ENCODE assay signal across 10 cellular contexts in genomic region chr18:35618703-35619102, GRCh38. TPM values are rescaled to one million over a fixed set of nuclear protein-coding genes. Genes with fewer than 3 reads are reported as not detected.
DNase-seq lines count a peak whose midpoint lies in the region; ATAC-seq and TF ChIP-seq lines count a peak whose summit lies in the region.
"Had no signal": no experiment of that assay in that cellular context is flagged by ENCODE, and none has a peak within 500 bp of the region (broad histone marks: within the 10 kb centered on the region; RNA-seq: fewer than 3 reads in every experiment).

No MANE protein-coding gene starts in this region.

- H2BK20ac ChIP-seq in IMR-90 (ENCODE audit: low read depth, low read length), result no peak overlapping the region

- dilution Hi-C loops in IMR-90 (cut with HindIII; ENCODE audit: low sequenced_read_pairs, unreplicated experiment), result no loop called here

- peaks cover 6% of the 10 kb centered on the region for H3F3A ChIP-seq in smooth muscle cell (ENCODE audit: low read depth)

- H3K9me3 ChIP-seq in IMR-90 (ENCODE audit: control insufficient read depth, insufficient read depth, low read length) (no peaks in the 10 kb centered on the region), hepatocyte (ENCODE audit: low read depth) (no peaks in the 10 kb centered on the region), smooth muscle cell (replicated peaks; ENCODE audit: low read depth) (no peaks in the 10 kb centered on the region), tibial nerve (no peaks in the 10 kb centered on the region)

- H4K91ac ChIP-seq in IMR-90 (ENCODE audit: insufficient read depth, low read depth, low read length), result no peak overlapping the region

- CTCF ChIA-PET in IMR-90 (lab: Yijun Ruan, JAX), result interaction anchor here (1.0 kb wide), 1 partner anchor 17 kb away, joined by 3 read pairs; no protein-coding TSS in a partner anchor

- H3K36me3 ChIP-seq in IMR-90 (ENCODE audit: control insufficient read depth, insufficient read depth, low read length) (no peaks in the 10 kb centered on the region), hepatocyte (replicated peaks; ENCODE audit: insufficient read depth, low read depth) (no peaks in the 10 kb centered on the region), smooth muscle cell (ENCODE audit: low read depth) (no peaks in the 10 kb centered on the region), tibial nerve (no peaks in the 10 kb centered on the region)

- H4K20me1 ChIP-seq in IMR-90 (ENCODE audit: insufficient read depth, low read length), result peaks cover 13% of the 10 kb centered on the region; the same call in 1 of the 2 replicates
- H4K20me1 ChIP-seq in hepatocyte (ENCODE audit: insufficient read depth, poor library complexity, severe bottlenecking), result peaks cover 31% of the 10 kb centered on the region
- peaks cover 2% of the 10 kb centered on the region for H4K20me1 ChIP-seq in smooth muscle cell (ENCODE audit: low read depth)

- intact Hi-C loops in IMR-90 (cut with micrococcal nuclease), result loop anchor here (5.0 kb wide), 1 partner anchor 36 kb away; the partner anchor contains the start of gene GALNT1

- H2BK15ac ChIP-seq in IMR-90 (ENCODE audit: low read depth, low read length), result no peak overlapping the region

- TF ChIP-seq CTCF in IMR-90 (conservative IDR thresholded peaks at IDR 0.05; ENCODE audit: low read depth, low read length), result no peak
- TF ChIP-seq CTCF in WI38 (IDR thresholded peaks at IDR 0.05; ENCODE audit: low read depth, low read length), result no peak
- no peak for TF ChIP-seq CTCF in hepatocyte (IDR thresholded peaks at IDR 0.05; ENCODE audit: poor library complexity)
- TF ChIP-seq CTCF in smooth muscle cell (IDR thresholded peaks at IDR 0.05; ENCODE audit: borderline replicate concordance, insufficient read depth, poor library complexity, severe bottlenecking), result no peak
- no peak for TF ChIP-seq CTCF in tibial nerve (IDR thresholded peaks at IDR 0.05)

- TF ChIP-seq POLR2A in IMR-90 (IDR thresholded peaks at IDR 0.05; ENCODE audit: low read depth, low read length) (no peak), tibial nerve (IDR thresholded peaks at IDR 0.05) (no peak)

- H3K79me1 ChIP-seq in IMR-90 (ENCODE audit: low read depth in 1 of 2, low read length in 2 of 2), result peaks cover 0 to 32% of the 10 kb centered on the region in 2 experiments; a peak in 3 of 4 replicates

- peak; percentile 73 for ATAC-seq in IMR-90 (ENCODE audit: low read depth)
- ATAC-seq in GM21825 (IDR thresholded peaks at IDR 0.05; ENCODE audit: unreplicated experiment), result no peak
- no peak for ATAC-seq in HG03108 (IDR thresholded peaks at IDR 0.05; ENCODE audit: unreplicated experiment)

- no peaks in the 10 kb centered on the region for H3K9me2 ChIP-seq in hepatocyte (replicated peaks; ENCODE audit: insufficient read depth)

- H3K4me2 ChIP-seq in IMR-90 (ENCODE audit: low read depth, low read length), result peak overlapping the region; percentile 84; the same call in 1 of the 2 replicates
- peak overlapping the region; percentile 15 for H3K4me2 ChIP-seq in hepatocyte
- H3K4me2 ChIP-seq in smooth muscle cell, result peak overlapping the region; percentile 83

- H3K23ac ChIP-seq in IMR-90 (ENCODE audit: low read depth, low read length), result no peak overlapping the region

- no peak overlapping the region for H3K14ac ChIP-seq in IMR-90 (replicated peaks; ENCODE audit: low read depth, low read length)

- peak; percentile 46 for DNase-seq in IMR-90
- no peak for DNase-seq in hepatocyte (ENCODE audit: low spot score)
- DNase-seq in smooth muscle cell (lab: John Stamatoyannopoulos, UW; ENCODE audit: unreplicated experiment), result no peak
- DNase-seq in tibial nerve (ENCODE audit: low spot score in 2 of 2), result no peak
- DNase-seq: activated CD8-positive, alpha-beta memory T cell treated with anti-CD3 and anti-CD28 coated beads for 24 hours; activated gamma-delta T cell; CD4-positive, alpha-beta memory T cell had no signal

- H3K4me1 ChIP-seq in IMR-90 (ENCODE audit: control insufficient read depth, insufficient read depth, low read length) (peaks cover 7% of the 10 kb centered on the region), hepatocyte (ENCODE audit: insufficient read depth) (peaks cover 28% of the 10 kb centered on the region), smooth muscle cell (ENCODE audit: low read depth) (peaks cover 45% of the 10 kb centered on the region), tibial nerve (peaks cover 0 to 56% (median 22%) of the 10 kb centered on the region in 4 donors)

- TF ChIP-seq EP300 in tibial nerve (IDR thresholded peaks at IDR 0.05), result no peak

- no peak for TF ChIP-seq RAD21 in IMR-90 (IDR thresholded peaks at IDR 0.05; ENCODE audit: low read length)

- H3K9ac ChIP-seq in IMR-90 (ENCODE audit: low read depth, low read length) (peak overlapping the region; percentile 35; the same call in 1 of the 2 replicates), smooth muscle cell (ENCODE audit: low read depth) (peak overlapping the region; percentile 52)

- in situ Hi-C loops in IMR-90 (cut with MboI; ENCODE audit: low sequenced_read_pairs), result no loop called here

- H2AK9ac ChIP-seq in IMR-90 (replicated peaks; ENCODE audit: low read depth, low read length, poor library complexity), result no peak overlapping the region

- no peak overlapping the region for H3K4ac ChIP-seq in IMR-90 (ENCODE audit: low read depth, low read length)

- no peak overlapping the region for H2BK120ac ChIP-seq in IMR-90 (ENCODE audit: low read depth, low read length)

- no peak overlapping the region for H4K5ac ChIP-seq in IMR-90 (ENCODE audit: low read depth, low read length)

- no peak overlapping the region for H2AK5ac ChIP-seq in IMR-90 (ENCODE audit: low read depth, low read length)

- no peak overlapping the region for H3K56ac ChIP-seq in IMR-90 (ENCODE audit: extremely low read depth, insufficient read depth, low read length)

- H3K27ac ChIP-seq in IMR-90 (ENCODE audit: insufficient read depth, low read length) (no peak overlapping the region), hepatocyte (no peak overlapping the region), smooth muscle cell (ENCODE audit: low read depth) (peak overlapping the region; percentile 98), tibial nerve (peak overlapping the region in 1 of 4 donors; percentile 31)

- no CpG with 5 or more reads among the region's 5 CpGs for WGBS in IMR-90 (ENCODE audit: extremely low coverage in 2 of 2, insufficient read length in 1 of 2), 2 experiments
- WGBS in hepatocyte (ENCODE audit: low lambda C conversion rate, missing lambda C conversion rate), result 33% methylated on average over 5 of the region's 5 CpGs
- WGBS in smooth muscle cell (ENCODE audit: low lambda C conversion rate), result 9% methylated on average over 5 of the region's 5 CpGs
- WGBS in tibial nerve, 2 donors, result 22 to 30% methylated on average over 5 of the region's 5 CpGs

- no TSS peak for BruUV-seq in IMR-90 (replicated peaks; lab: Mats Ljungman, UMichigan)

- H4K8ac ChIP-seq in IMR-90 (ENCODE audit: low read depth in 2 of 2, low read length in 2 of 2), result no peak overlapping the region

- POLR2A ChIA-PET in IMR-90 (lab: Charles Lee; ENCODE audit: unreplicated experiment), result no interaction called here

- H3K4me3 ChIP-seq in IMR-90 (ENCODE audit: insufficient read depth, low read depth, low read length), result no peak overlapping the region
- H3K4me3 ChIP-seq in WI38 (ENCODE audit: low read depth, low read length), result peak overlapping the region; percentile 11; the same call in 1 of the 2 replicates
- H3K4me3 ChIP-seq in hepatocyte, result no peak overlapping the region
- H3K4me3 ChIP-seq in smooth muscle cell, result peak overlapping the region; percentile 12
- no peak overlapping the region for H3K4me3 ChIP-seq in tibial nerve

- no peak overlapping the region for H2BK5ac ChIP-seq in IMR-90 (ENCODE audit: low read depth, low read length, poor library complexity, severe bottlenecking)

- H3K79me2 ChIP-seq in hepatocyte (peaks cover 94% of the 10 kb centered on the region), smooth muscle cell (ENCODE audit: low read depth) (peaks cover 84% of the 10 kb centered on the region)

- H3K18ac ChIP-seq in IMR-90 (ENCODE audit: low read depth, low read length), result peak overlapping the region; percentile 28; the same call in 1 of the 2 replicates

- H2AFZ ChIP-seq in IMR-90 (replicated peaks; ENCODE audit: low read length, poor library complexity), result no peak overlapping the region
- no peak overlapping the region for H2AFZ ChIP-seq in hepatocyte
- peak overlapping the region; percentile 25 for H2AFZ ChIP-seq in smooth muscle cell (ENCODE audit: low read depth)

- H3K9me1 ChIP-seq in IMR-90 (ENCODE audit: insufficient read depth, low read length), result no peaks in the 10 kb centered on the region; the same call in 1 of the 2 replicates

- H3K27me3 ChIP-seq in IMR-90 (ENCODE audit: control insufficient read depth, insufficient read depth, low read length) (no peaks in the 10 kb centered on the region), hepatocyte (no peaks in the 10 kb centered on the region), smooth muscle cell (ENCODE audit: low read depth) (no peaks in the 10 kb centered on the region), tibial nerve (no peaks in the 10 kb centered on the region)

TF ChIP-seq in IMR-90, 13 proteins besides CTCF, POLR2A, EP300 and RAD21:
- TF ChIP-seq MAZ (IDR thresholded peaks at IDR 0.05; ENCODE audit: borderline replicate concordance, low read depth, low read length), result no peak

RNA-seq across cellular contexts. Expression of gene GALNT1, which starts 37.2 kb away (rescaled TPM):
- total RNA-seq in IMR-90 (2012; rRNA removed), result 43.9 and 67.5 TPM in 2 replicates
- polyA plus RNA-seq in IMR-90 (2012; rRNA removed), result 21.9 and 24.9 TPM in 2 replicates
- polyA plus RNA-seq in IMR-90 (2012; cell fraction: cytosol; rRNA removed), result 2.5 and 5.3 TPM in 2 replicates
- polyA plus RNA-seq in IMR-90 (2012; cell fraction: nucleus; rRNA removed; ENCODE audit: low replicate concordance), result 0.63 and 7.9 TPM in 2 replicates
- total RNA-seq in hepatocyte, result 222 and 231 TPM in 2 replicates
- polyA plus RNA-seq in hepatocyte, result 240 and 271 TPM in 2 replicates
- 151 and 193 TPM in 2 replicates for total RNA-seq in smooth muscle cell
- polyA plus RNA-seq in smooth muscle cell, result 195 and 217 TPM in 2 replicates
- 10 to 100 TPM; 24.3 to 37.5 (median 27.0) TPM for total RNA-seq in tibial nerve

Comparison
In these comparisons a context has a peak if more than half of its experiments do, and no peak if none do; other contexts are left out.
1. H3K4me2 ChIP-seq: peak in every context shown above with its lines; median percentile 84 in IMR-90; 83 in smooth muscle cell; 15 in hepatocyte.
2. H3K4me3 ChIP-seq: peak in WI38 (single experiment) and smooth muscle cell (single experiment); none in IMR-90 (single experiment), hepatocyte (single experiment) and tibial nerve (0 of 4).